Comparison of ENCODE assay signal across 1 cellular context in genomic region chr3:65508743-65509422, GRCh38.
TF ChIP-seq lines count a peak whose summit lies in the region.

No MANE protein-coding gene starts in this region.

TF ChIP-seq in GM23338, 12 proteins besides CTCF, POLR2A, EP300 and RAD21 (continued from another document):
- no peak for TF ChIP-seq ZNF462 (CRISPR knock-in tag; IDR thresholded peaks at IDR 0.05)
- TF ChIP-seq REST (IDR thresholded peaks at IDR 0.05; ENCODE audit: unreplicated experiment), result no peak
- no peak for TF ChIP-seq STAT1 (IDR thresholded peaks at IDR 0.05; ENCODE audit: unreplicated experiment)
- TF ChIP-seq NANOG (IDR thresholded peaks at IDR 0.05; ENCODE audit: borderline replicate concordance), result no peak
- no peak for TF ChIP-seq POLR2AphosphoS5 (IDR thresholded peaks at IDR 0.05; ENCODE audit: low read depth)
- no peak for TF ChIP-seq ZNF114 (CRISPR knock-in tag; IDR thresholded peaks at IDR 0.05)
- no peak for TF ChIP-seq JUNB (IDR thresholded peaks at IDR 0.05; ENCODE audit: unreplicated experiment)
- TF ChIP-seq, protein P1, sequence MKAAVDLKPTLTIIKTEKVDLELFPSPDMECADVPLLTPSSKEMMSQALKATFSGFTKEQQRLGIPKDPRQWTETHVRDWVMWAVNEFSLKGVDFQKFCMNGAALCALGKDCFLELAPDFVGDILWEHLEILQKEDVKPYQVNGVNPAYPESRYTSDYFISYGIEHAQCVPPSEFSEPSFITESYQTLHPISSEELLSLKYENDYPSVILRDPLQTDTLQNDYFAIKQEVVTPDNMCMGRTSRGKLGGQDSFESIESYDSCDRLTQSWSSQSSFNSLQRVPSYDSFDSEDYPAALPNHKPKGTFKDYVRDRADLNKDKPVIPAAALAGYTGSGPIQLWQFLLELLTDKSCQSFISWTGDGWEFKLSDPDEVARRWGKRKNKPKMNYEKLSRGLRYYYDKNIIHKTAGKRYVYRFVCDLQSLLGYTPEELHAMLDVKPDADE (IDR thresholded peaks at IDR 0.05), result no peak
